Comparison of ENCODE assay signal across 10 cellular contexts in the genomic region with DNA sequence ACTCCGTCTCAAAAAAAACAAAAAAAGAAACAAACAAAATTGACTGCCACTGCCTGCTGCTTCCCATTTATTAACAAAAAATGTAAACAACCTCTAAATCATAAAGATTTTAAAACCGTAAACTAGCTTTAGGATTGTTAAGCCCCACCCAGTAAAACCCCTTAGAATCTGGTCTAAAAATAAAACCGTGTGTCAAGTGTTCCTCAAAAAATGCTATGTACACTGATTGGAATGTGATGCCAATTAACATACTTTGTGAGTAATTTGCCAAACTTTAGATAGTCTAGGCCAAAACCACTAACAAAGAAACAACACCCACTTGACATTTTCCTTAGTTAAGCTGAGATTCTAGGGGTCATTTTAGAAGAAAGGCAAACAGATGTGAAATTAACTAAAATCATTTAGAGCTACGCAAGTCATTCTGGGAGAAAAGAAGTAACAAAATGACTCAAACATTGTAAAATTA. TPM values are rescaled to one million over a fixed set of nuclear protein-coding genes. Genes with fewer than 3 reads are reported as not detected.
DNase-seq lines count a peak whose midpoint lies in the region; ATAC-seq and TF ChIP-seq lines count a peak whose summit lies in the region.
"Had no signal": no experiment of that assay in that cellular context is flagged by ENCODE, and none has a peak within 500 bp of the region (broad histone marks: within the 10 kb centered on the region; RNA-seq: fewer than 3 reads in every experiment).

No MANE protein-coding gene starts in this region.

- H3K36me3 Mint-ChIP-seq in CD14-positive monocyte: peaks cover 4 to 8% of the 10 kb centered on the region in 2 donors
- no peaks in the 10 kb centered on the region for H3K36me3 Mint-ChIP-seq in osteocyte (ENCODE audit: unreplicated experiment)

- H3K56ac ChIP-seq in IMR-90 (ENCODE audit: extremely low read depth, insufficient read depth, low read length): no peak overlapping the region

- H4K8ac ChIP-seq in IMR-90 (ENCODE audit: low read depth in 2 of 2, low read length in 2 of 2): peak overlapping the region in 1 of 2 experiments; percentile 57; a peak in 2 of 4 replicates

- no peaks in the 10 kb centered on the region for H3K9me3 Mint-ChIP-seq in CD14-positive monocyte
- no peaks in the 10 kb centered on the region for H3K9me3 Mint-ChIP-seq in osteocyte (ENCODE audit: unreplicated experiment)

- H2AK9ac ChIP-seq in IMR-90 (replicated peaks; ENCODE audit: low read depth, low read length, poor library complexity): no peak overlapping the region

- peak overlapping the region; percentile 99 for H2BK5ac ChIP-seq in IMR-90 (ENCODE audit: low read depth, low read length, poor library complexity, severe bottlenecking)

- dilution Hi-C loops in IMR-90 (cut with HindIII; ENCODE audit: low sequenced_read_pairs, unreplicated experiment): no loop called here

- no peak overlapping the region for H3K4me3 Mint-ChIP-seq in CD14-positive monocyte
- H3K4me3 Mint-ChIP-seq in osteocyte (ENCODE audit: unreplicated experiment): no peak overlapping the region

- CTCF ChIA-PET in IMR-90 (lab: Yijun Ruan, JAX): interaction anchor here (0.6 kb wide), 1 partner anchor 37 kb away, joined by 3 read pairs; no protein-coding TSS in a partner anchor

- no peaks in the 10 kb centered on the region for H3K9me3 ChIP-seq in IMR-90 (ENCODE audit: control insufficient read depth, insufficient read depth, low read length)

- no peak overlapping the region for H2AFZ ChIP-seq in IMR-90 (replicated peaks; ENCODE audit: low read length, poor library complexity)

- intact Hi-C loops in CD14-positive monocyte (cut with micrococcal nuclease): no loop called here
- intact Hi-C loops in IMR-90 (cut with micrococcal nuclease): loop anchor here (2.0 kb wide), 1 partner anchor 14 kb away; no protein-coding TSS in a partner anchor

- peak overlapping the region; percentile 48; the same call in 1 of the 2 replicates for H3K4me2 ChIP-seq in IMR-90 (ENCODE audit: low read depth, low read length)

- peaks cover 87% of the 10 kb centered on the region for H4K20me1 ChIP-seq in IMR-90 (ENCODE audit: insufficient read depth, low read length)

- H2BK120ac ChIP-seq in IMR-90 (ENCODE audit: low read depth, low read length): peak overlapping the region; percentile 45; the same call in 1 of the 2 replicates

- no peak for TF ChIP-seq RAD21 in IMR-90 (IDR thresholded peaks at IDR 0.05; ENCODE audit: low read length)

- no peak for TF ChIP-seq POLR2A in IMR-90 (IDR thresholded peaks at IDR 0.05; ENCODE audit: low read depth, low read length)

- no TSS peak for BruUV-seq in IMR-90 (replicated peaks; lab: Mats Ljungman, UMichigan)

- WGBS in IMR-90 (ENCODE audit: extremely low coverage in 2 of 2, insufficient read length in 1 of 2), 2 experiments: no CpG with 5 or more reads among the region's 4 CpGs

- no peak overlapping the region for H2AK5ac ChIP-seq in IMR-90 (ENCODE audit: low read depth, low read length)

- no peak overlapping the region for H4K5ac ChIP-seq in IMR-90 (ENCODE audit: low read depth, low read length)

- 0 out of 2 replicates have a peak overlapping the region, but pooled peaks have one; percentile 49 for H3K4ac ChIP-seq in IMR-90 (ENCODE audit: low read depth, low read length)

- ATAC-seq in IMR-90 (ENCODE audit: low read depth) (peak; percentile 18), HG03457 (IDR thresholded peaks at IDR 0.05; ENCODE audit: unreplicated experiment) (no peak), HG02759 (IDR thresholded peaks at IDR 0.05; ENCODE audit: unreplicated experiment) (no peak)

- no peak overlapping the region for H2BK20ac ChIP-seq in IMR-90 (ENCODE audit: low read depth, low read length)

- H3K23ac ChIP-seq in IMR-90 (ENCODE audit: low read depth, low read length): no peak overlapping the region

- in situ Hi-C loops in IMR-90 (cut with MboI; ENCODE audit: low sequenced_read_pairs): no loop called here

- TF ChIP-seq CTCF in CD14-positive monocyte (IDR thresholded peaks at IDR 0.05) (no peak), IMR-90 (conservative IDR thresholded peaks at IDR 0.05; ENCODE audit: low read depth, low read length) (no peak), osteocyte (IDR thresholded peaks at IDR 0.05) (no peak), GM10266 (IDR thresholded peaks at IDR 0.05; ENCODE audit: control insufficient read depth, insufficient read depth, low read depth, missing control alignments) (no peak)

- no peak overlapping the region for H3K9ac ChIP-seq in IMR-90 (ENCODE audit: low read depth, low read length)

- H3K4me3 ChIP-seq in IMR-90 (ENCODE audit: insufficient read depth, low read depth, low read length): no peak overlapping the region

- peaks cover 16% of the 10 kb centered on the region for H3K4me1 ChIP-seq in IMR-90 (ENCODE audit: control insufficient read depth, insufficient read depth, low read length)

- no peak overlapping the region for H3K14ac ChIP-seq in IMR-90 (replicated peaks; ENCODE audit: low read depth, low read length)

- H3K27me3 ChIP-seq in IMR-90 (ENCODE audit: control insufficient read depth, insufficient read depth, low read length): no peaks in the 10 kb centered on the region

- POLR2A ChIA-PET in IMR-90 (lab: Charles Lee; ENCODE audit: unreplicated experiment): no interaction called here

- H4K91ac ChIP-seq in IMR-90 (ENCODE audit: insufficient read depth, low read depth, low read length): peak overlapping the region; percentile 67; the same call in 1 of the 2 replicates

- H3K18ac ChIP-seq in IMR-90 (ENCODE audit: low read depth, low read length): no peak overlapping the region; the same call in 1 of the 2 replicates

- peak overlapping the region; percentile 86; the same call in 1 of the 2 replicates for H3K27ac ChIP-seq in IMR-90 (ENCODE audit: insufficient read depth, low read length)

- H3K36me3 ChIP-seq in IMR-90 (ENCODE audit: control insufficient read depth, insufficient read depth, low read length): no peaks in the 10 kb centered on the region

- DNase-seq in CD14-positive monocyte (ENCODE audit: low spot score) (no peak), IMR-90 (peak; percentile 80), dedifferentiated amniotic fluid mesenchymal stem cell (ENCODE audit: extremely low spot score) (peak; percentile 97), osteocyte (ENCODE audit: extremely low spot score, unreplicated experiment) (no peak), HuH-7 (ENCODE audit: low spot score) (no peak), GM10266 (ENCODE audit: extremely low spot score) (no peak)
- DNase-seq: activated effector memory CD4-positive, alpha-beta T cell treated with anti-CD3 and anti-CD28 coated beads, Interleukin-2, amount 50 U/mL, for 16 hours; Kasumi-1 had no signal

- peak overlapping the region; percentile 41 to 88 (median 58) for H3K27ac Mint-ChIP-seq in CD14-positive monocyte
- peak overlapping the region; percentile 76 for H3K27ac Mint-ChIP-seq in osteocyte (ENCODE audit: unreplicated experiment)

- H3K4me1 Mint-ChIP-seq in CD14-positive monocyte: peaks cover 71% of the 10 kb centered on the region
- peaks cover 52% of the 10 kb centered on the region for H3K4me1 Mint-ChIP-seq in osteocyte (ENCODE audit: unreplicated experiment)

- H3K9me1 ChIP-seq in IMR-90 (ENCODE audit: insufficient read depth, low read length): peaks cover 21% of the 10 kb centered on the region

- peaks cover 3 to 27% of the 10 kb centered on the region in 2 experiments; a peak in 3 of 4 replicates for H3K79me1 ChIP-seq in IMR-90 (ENCODE audit: low read depth in 1 of 2, low read length in 2 of 2)

- no peak overlapping the region for H2BK15ac ChIP-seq in IMR-90 (ENCODE audit: low read depth, low read length)

- no peaks in the 10 kb centered on the region for H3K27me3 Mint-ChIP-seq in CD14-positive monocyte (ENCODE audit: low read depth in 3 of 3)
- H3K27me3 Mint-ChIP-seq in osteocyte (ENCODE audit: unreplicated experiment): no peaks in the 10 kb centered on the region

TF ChIP-seq in IMR-90, 13 proteins besides CTCF, POLR2A, EP300 and RAD21:
- TF ChIP-seq MAFK (IDR thresholded peaks at IDR 0.05; ENCODE audit: low read depth, low read length) (0 out of 2 replicates have a peak, but pooled peaks have one; percentile 12), MXI1 (IDR thresholded peaks at IDR 0.05; ENCODE audit: borderline replicate concordance, low read depth, low read length) (no peak), NFE2L2 (IDR thresholded peaks at IDR 0.05; ENCODE audit: low read depth, low read length) (no peak)

RNA-seq across cellular contexts. Expression of a gene that starts 5.3 kb away (rescaled TPM):
- 10 to 100 TPM; 73.0 to 79.5 TPM for polyA plus RNA-seq in CD14-positive monocyte
- total RNA-seq in IMR-90 (2012; rRNA removed): 128 and 151 TPM in 2 replicates
- polyA plus RNA-seq in IMR-90 (2012; rRNA removed): 101 and 115 TPM in 2 replicates
- 38.5 and 44.5 TPM in 2 replicates for polyA plus RNA-seq in IMR-90 (2012; cell fraction: cytosol; rRNA removed)
- 102 and 261 TPM in 2 replicates for polyA plus RNA-seq in IMR-90 (2012; cell fraction: nucleus; rRNA removed; ENCODE audit: low replicate concordance)
- total RNA-seq in osteocyte: 87.3 and 90.3 TPM in 2 replicates

Comparison
In these comparisons a context has a peak if more than half of its experiments do, and no peak if none do; other contexts are left out.
1. DNase-seq: peak in IMR-90 (single experiment) and dedifferentiated amniotic fluid mesenchymal stem cell (single experiment); none in CD14-positive monocyte (single experiment), osteocyte (single experiment), HuH-7 (single experiment) and GM10266 (single experiment).